Comparison of ENCODE assay signal across 16 cellular contexts in the genomic region with DNA sequence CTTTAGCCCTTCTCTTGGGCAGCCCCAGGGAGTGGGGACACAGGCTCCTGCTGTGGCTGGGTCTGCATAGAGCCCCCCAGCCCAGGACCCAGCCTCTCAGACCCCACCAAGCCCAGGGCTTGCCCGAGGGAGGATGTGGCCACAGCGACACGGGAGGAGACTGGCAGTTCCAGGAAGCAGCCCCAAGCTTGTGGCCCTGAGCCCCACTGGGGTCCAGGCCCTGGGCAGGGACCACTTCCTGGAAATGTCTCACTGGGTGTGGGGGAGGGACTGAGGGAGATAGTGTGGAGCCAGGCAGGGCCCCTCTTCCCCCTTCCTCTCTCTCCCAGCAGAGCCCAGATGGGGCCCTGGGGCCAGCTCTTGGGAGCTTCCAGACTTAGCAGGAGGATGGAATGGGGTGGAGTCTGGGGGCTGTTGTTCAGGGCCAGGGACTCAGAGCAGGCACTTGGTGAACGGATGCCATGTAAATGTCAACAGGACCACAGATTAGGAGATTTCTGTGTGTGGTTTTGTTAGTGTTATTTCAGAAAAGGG. TPM values are rescaled to one million over a fixed set of nuclear protein-coding genes. Genes with fewer than 3 reads are reported as not detected.
A peak's percentile ranks its signal among the peaks of the same experiment; 100 is the strongest.
DNase-seq lines count a peak whose midpoint lies in the region; ATAC-seq and TF ChIP-seq lines count a peak whose summit lies in the region.
"Had no signal": no experiment of that assay in that cellular context is flagged by ENCODE, and none has a peak within 500 bp of the region (broad histone marks: within the 10 kb centered on the region; RNA-seq: fewer than 3 reads in every experiment).

No MANE protein-coding gene starts in this region.

- no peaks in the 10 kb centered on the region for H3K36me3 ChIP-seq in esophagus muscularis mucosa
- H3K36me3 ChIP-seq: heart right ventricle, suprapubic skin had no signal

- no peaks in the 10 kb centered on the region for H3K9me3 Mint-ChIP-seq in T-helper 2 cell treated with Interferon-gamma antibody and Interleukin-4, amounts not matched to agents 5 μg/mL and 100 μg/mL, for 36 hours

- no peak for TF ChIP-seq POLR2A in esophagus muscularis mucosa (IDR thresholded peaks at IDR 0.05; ENCODE audit: low read depth)

- H3K27me3 ChIP-seq in esophagus muscularis mucosa, result peaks cover 0 to 47% (median 0%) of the 10 kb centered on the region in 4 donors

- H3K9me3 ChIP-seq in esophagus muscularis mucosa, result no peaks in the 10 kb centered on the region
- H3K9me3 ChIP-seq: A549, heart right ventricle, suprapubic skin had no signal

- no peak overlapping the region for H3K27ac ChIP-seq in esophagus muscularis mucosa (replicated peaks in 1 of 4)
- H3K27ac ChIP-seq: suprapubic skin had no signal

- no peak for TF ChIP-seq CTCF in esophagus muscularis mucosa (IDR thresholded peaks at IDR 0.05)

- intact Hi-C loops in esophagus muscularis mucosa (cut with DNase I), result loop anchor here (5.0 to 10.0 kb wide), 2 partner anchors 70 to 137 kb away; no protein-coding TSS in a partner anchor

- H3K4me3 ChIP-seq in esophagus muscularis mucosa, result no peak overlapping the region
- H3K4me3 ChIP-seq: A549, heart right ventricle, suprapubic skin had no signal

- peak; percentile 75 for DNase-seq in NK-92 treated with Interleukin-12 subunit alpha and Interleukin-12 subunit beta, amount 100 ng/mL, for 24 hours (lab: John Stamatoyannopoulos, UW)
- DNase-seq in NK-92 (lab: John Stamatoyannopoulos, UW; ENCODE audit: unreplicated experiment) (no peak), esophagus muscularis mucosa (ENCODE audit: extremely low spot score) (peak; percentile 42), kidney tubule cell (ENCODE audit: low spot score) (no peak), kidney glomerular epithelial cell (lab: John Stamatoyannopoulos, UW) (no peak)
- DNase-seq in T-helper 2 cell treated with Interferon-gamma antibody and Interleukin-4, amounts not matched to agents 5 μg/mL and 100 μg/mL, for 36 hours (ENCODE audit: low spot score), result peak; percentile 51
- peak; percentile 54 to 64 for DNase-seq in stimulated activated CD8-positive, alpha-beta memory T cell treated with anti-CD3 and anti-CD28 coated beads, Interleukin-7, amount 100 ng/mL, for 48 hours (ENCODE audit: extremely low read depth in 1 of 2, low read depth in 1 of 2)
- DNase-seq: amniotic stem cell; effector CD8-positive, alpha-beta T cell; heart right ventricle; NCI-H1436 had no signal

- H3K4me1 Mint-ChIP-seq in T-helper 2 cell treated with Interferon-gamma antibody and Interleukin-4, amounts not matched to agents 5 μg/mL and 100 μg/mL, for 36 hours (ENCODE audit: low read depth), result peaks cover 43% of the 10 kb centered on the region

- no peaks in the 10 kb centered on the region for H3K36me3 Mint-ChIP-seq in T-helper 2 cell treated with Interferon-gamma antibody and Interleukin-4, amounts not matched to agents 5 μg/mL and 100 μg/mL, for 36 hours (ENCODE audit: low read depth)

- H3K27me3 Mint-ChIP-seq in T-helper 2 cell treated with Interferon-gamma antibody and Interleukin-4, amounts not matched to agents 5 μg/mL and 100 μg/mL, for 36 hours (ENCODE audit: low read depth), result peaks cover 8% of the 10 kb centered on the region

- no peak for TF ChIP-seq EP300 in esophagus muscularis mucosa (IDR thresholded peaks at IDR 0.05)

- ATAC-seq in HG02571 (IDR thresholded peaks at IDR 0.05; ENCODE audit: unreplicated experiment), result no peak
- ATAC-seq: HCT116 had no signal

- peaks cover 0 to 5% (median 4%) of the 10 kb centered on the region in 4 donors for H3K4me1 ChIP-seq in esophagus muscularis mucosa

- H3K4me3 Mint-ChIP-seq in T-helper 2 cell treated with Interferon-gamma antibody and Interleukin-4, amounts not matched to agents 5 μg/mL and 100 μg/mL, for 36 hours, result peak overlapping the region; percentile 74

- 46% methylated on average over 1 of the region's 4 CpGs for WGBS in esophagus muscularis mucosa

- H3K27ac Mint-ChIP-seq in T-helper 2 cell treated with Interferon-gamma antibody and Interleukin-4, amounts not matched to agents 5 μg/mL and 100 μg/mL, for 36 hours, result peak overlapping the region; percentile 94

RNA-seq across cellular contexts. Expression of a gene that starts 35.3 kb away (rescaled TPM):
- total RNA-seq in esophagus muscularis mucosa, result under 1 TPM in 3 of 4 donors, not detected in 1; under 0.01 to 0.34 (median 0.17) TPM
- total RNA-seq: myocyte had no signal

RNA-seq across cellular contexts. Expression of a gene that starts 41.4 kb away (rescaled TPM):
- 10 to 100 TPM; 22.7 to 54.9 (median 36.9) TPM for total RNA-seq in esophagus muscularis mucosa

RNA-seq across cellular contexts. Expression of a gene that starts 50.7 kb away (rescaled TPM):
- total RNA-seq in esophagus muscularis mucosa, result 10 to 100 TPM; 17.4 to 21.4 (median 19.1) TPM

Comparison
In these comparisons a context has a peak if more than half of its experiments do, and no peak if none do; other contexts are left out.
1. DNase-seq: peak in NK-92 treated with Interleukin-12 subunit alpha and Interleukin-12 subunit beta, amount 100 ng/mL, for 24 hours (single experiment), T-helper 2 cell treated with Interferon-gamma antibody and Interleukin-4, amounts not matched to agents 5 μg/mL and 100 μg/mL, for 36 hours (single experiment), esophagus muscularis mucosa (single experiment) and stimulated activated CD8-positive, alpha-beta memory T cell treated with anti-CD3 and anti-CD28 coated beads, Interleukin-7, amount 100 ng/mL, for 48 hours (2 of 2); none in NK-92 (single experiment), kidney tubule cell (single experiment) and kidney glomerular epithelial cell (single experiment).